In the genomic region with DNA sequence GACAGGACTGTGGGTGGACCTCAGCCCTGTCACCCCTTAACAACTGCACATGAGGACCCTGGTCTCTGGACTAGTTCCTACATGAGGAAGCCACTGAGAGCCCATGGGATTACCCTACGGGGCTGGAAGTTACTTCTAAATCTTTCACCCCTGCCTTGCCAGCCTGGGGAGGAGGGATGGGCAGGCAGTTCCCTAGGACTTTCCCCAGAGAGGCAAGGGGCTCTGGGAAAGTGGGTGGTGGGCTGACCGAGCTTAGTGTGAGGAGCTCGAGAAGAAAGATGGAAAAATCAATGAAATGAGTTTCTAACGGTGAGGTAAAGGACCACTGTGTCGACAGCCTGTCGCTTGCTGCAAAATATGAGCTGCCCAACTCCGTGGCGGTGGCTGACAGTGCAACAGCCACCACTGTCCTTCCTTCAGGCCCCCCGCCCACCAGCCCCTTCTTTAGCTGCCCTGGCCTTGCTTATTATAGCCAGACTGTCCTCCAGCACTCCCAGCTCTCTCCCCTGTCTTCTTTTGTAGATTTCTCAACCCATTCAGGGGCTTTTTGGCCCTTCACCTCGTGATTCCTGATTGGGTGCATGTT, we compare ENCODE assay signal across 24 cellular contexts. TPM values are rescaled to one million over a fixed set of nuclear protein-coding genes. Genes with fewer than 3 reads are reported as not detected.
"Had no signal": no experiment of that assay in that cellular context is flagged by ENCODE, and none has a peak within 500 bp of the region (broad histone marks: within the 10 kb centered on the region; RNA-seq: fewer than 3 reads in every experiment).

No MANE protein-coding gene starts in this region.

- H3K4me3 Mint-ChIP-seq: naive thymus-derived CD4-positive, alpha-beta T cell; natural killer cell treated with Interleukin-12 subunit alpha and Interleukin-12 subunit beta and Interleukin-15 and Interleukin-18, amount 100 ng/mL, for 72 hours; stimulated activated effector memory CD8-positive, alpha-beta T cell treated with anti-CD3 and anti-CD28 coated beads, Interleukin-12 subunit alpha, Interleukin-12 subunit beta, amount 100 ng/mL, for 72 hours; stimulated activated naive CD8-positive, alpha-beta T cell treated with anti-CD3 and anti-CD28 coated beads, Interleukin-15, amount 100 ng/mL, for 72 hours; type B pancreatic cell had no signal

- H3K4me1 Mint-ChIP-seq: stimulated activated effector memory CD8-positive, alpha-beta T cell treated with anti-CD3 and anti-CD28 coated beads, Interleukin-12 subunit alpha, Interleukin-12 subunit beta, amount 100 ng/mL, for 72 hours; stimulated activated naive CD8-positive, alpha-beta T cell treated with anti-CD3 and anti-CD28 coated beads, Interleukin-15, amount 100 ng/mL, for 72 hours had no signal

- H3K36me3 ChIP-seq: ovary, prostate gland, spleen, tibial nerve, uterus had no signal

- H3K4me1 ChIP-seq: prostate gland, uterus had no signal

- FAIRE-seq: small intestine had no signal

- ATAC-seq: left lobe of liver; mucosa of descending colon; naive thymus-derived CD4-positive, alpha-beta T cell; natural killer cell treated with Interleukin-12 subunit alpha and Interleukin-12 subunit beta and Interleukin-15 and Interleukin-18, amount 100 ng/mL, for 72 hours; right cardiac atrium; stimulated activated effector memory CD8-positive, alpha-beta T cell treated with anti-CD3 and anti-CD28 coated beads, Interleukin-12 subunit alpha, Interleukin-12 subunit beta, amount 100 ng/mL, for 72 hours; stimulated activated naive CD8-positive, alpha-beta T cell treated with anti-CD3 and anti-CD28 coated beads, Interleukin-15, amount 100 ng/mL, for 72 hours had no signal

- H3K4me3 ChIP-seq: lung, mucosa of descending colon, ovary, prostate gland, sigmoid colon, spleen, tibial nerve, uterus had no signal

- H3K9me3 Mint-ChIP-seq: naive thymus-derived CD4-positive, alpha-beta T cell; natural killer cell treated with Interleukin-12 subunit alpha and Interleukin-12 subunit beta and Interleukin-15 and Interleukin-18, amount 100 ng/mL, for 72 hours; stimulated activated effector memory CD8-positive, alpha-beta T cell treated with anti-CD3 and anti-CD28 coated beads, Interleukin-12 subunit alpha, Interleukin-12 subunit beta, amount 100 ng/mL, for 72 hours; stimulated activated naive CD8-positive, alpha-beta T cell treated with anti-CD3 and anti-CD28 coated beads, Interleukin-15, amount 100 ng/mL, for 72 hours; type B pancreatic cell had no signal

- H3K27me3 ChIP-seq: ovary, sigmoid colon, tibial nerve, uterus had no signal

- H3K36me3 Mint-ChIP-seq: naive thymus-derived CD4-positive, alpha-beta T cell; natural killer cell treated with Interleukin-12 subunit alpha and Interleukin-12 subunit beta and Interleukin-15 and Interleukin-18, amount 100 ng/mL, for 72 hours had no signal

- H3K27me3 Mint-ChIP-seq: natural killer cell treated with Interleukin-12 subunit alpha and Interleukin-12 subunit beta and Interleukin-15 and Interleukin-18, amount 100 ng/mL, for 72 hours; stimulated activated naive CD8-positive, alpha-beta T cell treated with anti-CD3 and anti-CD28 coated beads, Interleukin-15, amount 100 ng/mL, for 72 hours; type B pancreatic cell had no signal

- H3K27ac Mint-ChIP-seq: naive thymus-derived CD4-positive, alpha-beta T cell; natural killer cell treated with Interleukin-12 subunit alpha and Interleukin-12 subunit beta and Interleukin-15 and Interleukin-18, amount 100 ng/mL, for 72 hours; stimulated activated effector memory CD8-positive, alpha-beta T cell treated with anti-CD3 and anti-CD28 coated beads, Interleukin-12 subunit alpha, Interleukin-12 subunit beta, amount 100 ng/mL, for 72 hours; stimulated activated naive CD8-positive, alpha-beta T cell treated with anti-CD3 and anti-CD28 coated beads, Interleukin-15, amount 100 ng/mL, for 72 hours; type B pancreatic cell had no signal

- H3K9me3 ChIP-seq: mucosa of descending colon, ovary, prostate gland, sigmoid colon, spleen, tibial nerve, uterus had no signal

- DNase-seq: hypothalamus; islet precursor cell; midbrain; mucosa of descending colon; naive thymus-derived CD4-positive, alpha-beta T cell; ovary; retina; right cardiac atrium; sigmoid colon; small intestine; spleen; stimulated activated CD4-positive, alpha-beta T cell treated with anti-CD3 and anti-CD28 coated beads, Interleukin-4, amount 100 ng/mL, for 24 hours; stimulated activated naive CD4-positive, alpha-beta T cell treated with Interleukin-2 at 50 U/mL for 16 hours; stimulated activated naive CD8-positive, alpha-beta T cell treated with anti-CD3 and anti-CD28 coated beads, Interleukin-15, amount 100 ng/mL, for 72 hours; substantia nigra; uterus had no signal

- H3K27ac ChIP-seq: ovary, prostate gland, sigmoid colon, uterus had no signal

RNA-seq across cellular contexts. Expression of a gene that starts 32.0 kb away (rescaled TPM):
- total RNA-seq: myocyte had no signal
